In genomic region chr4:144705861-144706590, GRCh38 we compare ENCODE assay signal across 17 cellular contexts.
"Had no signal": no experiment of that assay in that cellular context is flagged by ENCODE, and none has a peak within 500 bp of the region (broad histone marks: within the 10 kb centered on the region; RNA-seq: fewer than 3 reads in every experiment).

No MANE protein-coding gene starts in this region.

- H3K4me3 ChIP-seq: cardiac muscle cell, gastroesophageal sphincter, heart left ventricle, spleen, tibial artery had no signal

- H3K4me3 Mint-ChIP-seq: activated T-helper 1 cell treated with anti-CD3 and anti-CD28 coated beads, Interleukin-12 subunit alpha, Interleukin-12 subunit beta, Interleukin-2, Interleukin-4 antibody, amounts not matched to agents 30 ng/mL and 10 ng/mL and 1 ng/mL, durations not matched to agents 14 hours and 24 hours and 36 hours; natural killer cell; stimulated activated naive B cell treated with anti-CD40 and anti-IgM and Interleukin-4, amounts not matched to agents 10 μg/mL and 1 μg/mL and 100 μg/mL, for 72 hours; T-helper 17 cell had no signal

- H3K4me1 Mint-ChIP-seq: natural killer cell; stimulated activated naive B cell treated with anti-CD40 and anti-IgM and Interleukin-4, amounts not matched to agents 10 μg/mL and 1 μg/mL and 100 μg/mL, for 72 hours; T-helper 17 cell had no signal

- H3K27me3 Mint-ChIP-seq: stimulated activated naive B cell treated with anti-CD40 and anti-IgM and Interleukin-4, amounts not matched to agents 10 μg/mL and 1 μg/mL and 100 μg/mL, for 72 hours had no signal

- H3K36me3 Mint-ChIP-seq: activated naive CD4-positive, alpha-beta T cell treated with anti-CD3 and anti-CD28 coated beads, Interleukin-2, amount 50 U/mL, for 72 hours; natural killer cell; stimulated activated naive B cell treated with anti-CD40 and anti-IgM and Interleukin-4, amounts not matched to agents 10 μg/mL and 1 μg/mL and 100 μg/mL, for 72 hours had no signal

- DNase-seq: activated CD4-positive, alpha-beta T cell treated with anti-CD3 and anti-CD28 coated beads, Interleukin-2, amount 50 U/mL, for 48 hours; activated gamma-delta T cell treated with Interleukin-2 at 50 U/mL for 16 hours; dermis blood vessel endothelial cell; heart left ventricle; left cardiac atrium; natural killer cell; nucleus accumbens; posterior cingulate gyrus; retina; spleen; stimulated activated naive B cell treated with anti-CD40 and anti-IgM and Interleukin-4, amounts not matched to agents 10 μg/mL and 1 μg/mL and 100 μg/mL, for 72 hours; T-helper 17 cell; tibial artery had no signal

- H3K4me1 ChIP-seq: gastroesophageal sphincter, spleen had no signal

- H3K27ac ChIP-seq: cardiac muscle cell, gastroesophageal sphincter, heart left ventricle, spleen, tibial artery had no signal

- H3K9me3 ChIP-seq: gastroesophageal sphincter, heart left ventricle, spleen, tibial artery had no signal

- H3K9me3 Mint-ChIP-seq: activated T-helper 1 cell treated with anti-CD3 and anti-CD28 coated beads, Interleukin-12 subunit alpha, Interleukin-12 subunit beta, Interleukin-2, Interleukin-4 antibody, amounts not matched to agents 30 ng/mL and 10 ng/mL and 1 ng/mL, durations not matched to agents 14 hours and 24 hours and 36 hours; natural killer cell had no signal

- ATAC-seq: activated naive CD4-positive, alpha-beta T cell treated with anti-CD3 and anti-CD28 coated beads, Interleukin-2, amount 50 U/mL, for 72 hours; gastroesophageal sphincter; heart left ventricle; left cardiac atrium; natural killer cell; stimulated activated naive B cell treated with anti-CD40 and anti-IgM and Interleukin-4, amounts not matched to agents 10 μg/mL and 1 μg/mL and 100 μg/mL, for 72 hours; T-helper 17 cell had no signal

- H3K36me3 ChIP-seq: cardiac muscle cell, gastroesophageal sphincter, heart left ventricle, spleen, tibial artery had no signal

- H3K27me3 ChIP-seq: cardiac muscle cell, gastroesophageal sphincter, heart left ventricle, spleen, tibial artery had no signal

- H3K27ac Mint-ChIP-seq: activated naive CD4-positive, alpha-beta T cell treated with anti-CD3 and anti-CD28 coated beads, Interleukin-2, amount 50 U/mL, for 72 hours; activated T-helper 1 cell treated with anti-CD3 and anti-CD28 coated beads, Interleukin-12 subunit alpha, Interleukin-12 subunit beta, Interleukin-2, Interleukin-4 antibody, amounts not matched to agents 30 ng/mL and 10 ng/mL and 1 ng/mL, durations not matched to agents 14 hours and 24 hours and 36 hours; natural killer cell; stimulated activated naive B cell treated with anti-CD40 and anti-IgM and Interleukin-4, amounts not matched to agents 10 μg/mL and 1 μg/mL and 100 μg/mL, for 72 hours; T-helper 17 cell had no signal
